9 cellular contexts compared by ENCODE assay signal in genomic region chr10:75043256-75044121, GRCh38.
DNase-seq lines count a peak whose midpoint lies in the region; ATAC-seq and TF ChIP-seq lines count a peak whose summit lies in the region.
"Had no signal": no experiment of that assay in that cellular context is flagged by ENCODE, and none has a peak within 500 bp of the region (broad histone marks: within the 10 kb centered on the region; RNA-seq: fewer than 3 reads in every experiment).

No MANE protein-coding gene starts in this region.

- no peaks in the 10 kb centered on the region for H4K20me1 ChIP-seq in neural progenitor cell (ENCODE audit: low read depth)

- no peaks in the 10 kb centered on the region for H3K27me3 ChIP-seq in right cardiac atrium (ENCODE audit: control insufficient read depth, insufficient read depth)
- H3K27me3 ChIP-seq in neural progenitor cell = peaks cover 6% of the 10 kb centered on the region
- H3K27me3 ChIP-seq: body of pancreas had no signal

- H3K36me3 Mint-ChIP-seq in activated naive CD8-positive, alpha-beta T cell treated with anti-CD3 and anti-CD28 coated beads, Interleukin-2, amount 10 ng/mL, durations not matched to agents 7 days and 5 days = no peaks in the 10 kb centered on the region
- H3K36me3 Mint-ChIP-seq in neural progenitor cell = no peaks in the 10 kb centered on the region

- no peaks in the 10 kb centered on the region for H3K79me2 ChIP-seq in neural progenitor cell (ENCODE audit: low read depth)

- H3K4me1 ChIP-seq in right cardiac atrium (ENCODE audit: control insufficient read depth, insufficient read depth, low read length) (peaks cover 4% of the 10 kb centered on the region), neural progenitor cell (no peaks in the 10 kb centered on the region)

- no peak overlapping the region for H3K4me2 ChIP-seq in neural progenitor cell

- no peak for TF ChIP-seq CTCF in neural progenitor cell (IDR thresholded peaks at IDR 0.05)
- TF ChIP-seq CTCF in GM13977 (IDR thresholded peaks at IDR 0.05; ENCODE audit: extremely low read depth, insufficient read depth, missing control alignments) = no peak

- peaks cover 10% of the 10 kb centered on the region for H3K4me1 Mint-ChIP-seq in activated naive CD8-positive, alpha-beta T cell treated with anti-CD3 and anti-CD28 coated beads, Interleukin-2, amount 10 ng/mL, durations not matched to agents 7 days and 5 days
- H3K4me1 Mint-ChIP-seq in neural progenitor cell = peaks cover 7% of the 10 kb centered on the region

- no peak overlapping the region for H2AFZ ChIP-seq in neural progenitor cell (replicated peaks)

- POLR2A ChIA-PET in activated naive CD8-positive, alpha-beta T cell treated with anti-CD3 and anti-CD28 coated beads, Interleukin-2, amount 10 ng/mL, durations not matched to agents 7 days and 5 days (lab: Charles Lee) = interaction anchor here (1.1 kb wide), 1 partner anchor 9 kb away, joined by 3 read pairs; no protein-coding TSS in a partner anchor

- no peak overlapping the region for H3K9ac ChIP-seq in neural progenitor cell

- no peak overlapping the region for H3K4me3 ChIP-seq in right cardiac atrium (ENCODE audit: low read length)
- H3K4me3 ChIP-seq in neural progenitor cell = no peak overlapping the region
- H3K4me3 ChIP-seq: body of pancreas had no signal

- H3K9me3 ChIP-seq in right cardiac atrium (ENCODE audit: control insufficient read depth, low read length) = no peaks in the 10 kb centered on the region
- no peaks in the 10 kb centered on the region for H3K9me3 ChIP-seq in neural progenitor cell (ENCODE audit: low read depth)
- H3K9me3 ChIP-seq: body of pancreas had no signal

- in situ Hi-C loops in GM13977 (cut with MboI; ENCODE audit: low pct_unique_long_range_greater_than_20kb, low sequenced_read_pairs, unreplicated experiment) = no loop called here

- H3F3A ChIP-seq in neural progenitor cell (ENCODE audit: low read depth) = no peaks in the 10 kb centered on the region

- DNase-seq in right cardiac atrium (peak in 1 of 3 donors; percentile 66), left ventricle myocardium superior (no peak), neural progenitor cell (ENCODE audit: low spot score) (peak; percentile 4), GM13977 (ENCODE audit: low spot score) (no peak), glomerular visceral epithelial cell (ENCODE audit: extremely low spot score) (no peak), midbrain (lab: John Stamatoyannopoulos, UW) (no peak), retina (no peak)
- DNase-seq in activated naive CD8-positive, alpha-beta T cell treated with anti-CD3 and anti-CD28 coated beads, Interleukin-2, amount 10 ng/mL, durations not matched to agents 7 days and 5 days = peak; percentile 50
- DNase-seq: body of pancreas had no signal

- ATAC-seq in right cardiac atrium (peak; percentile 41 to 80), left ventricle myocardium superior (no peak)
- ATAC-seq in activated naive CD8-positive, alpha-beta T cell treated with anti-CD3 and anti-CD28 coated beads, Interleukin-2, amount 10 ng/mL, durations not matched to agents 7 days and 5 days (ENCODE audit: low read depth) = peak; percentile 65
- ATAC-seq: body of pancreas had no signal

- H3K27ac Mint-ChIP-seq in activated naive CD8-positive, alpha-beta T cell treated with anti-CD3 and anti-CD28 coated beads, Interleukin-2, amount 10 ng/mL, durations not matched to agents 7 days and 5 days = no peak overlapping the region
- H3K27ac Mint-ChIP-seq in neural progenitor cell = no peak overlapping the region

- H3K36me3 ChIP-seq in neural progenitor cell = no peaks in the 10 kb centered on the region

- H3K9me3 Mint-ChIP-seq in activated naive CD8-positive, alpha-beta T cell treated with anti-CD3 and anti-CD28 coated beads, Interleukin-2, amount 10 ng/mL, durations not matched to agents 7 days and 5 days = no peaks in the 10 kb centered on the region
- no peaks in the 10 kb centered on the region for H3K9me3 Mint-ChIP-seq in neural progenitor cell

- peak overlapping the region; percentile 53 for H3K4me3 Mint-ChIP-seq in activated naive CD8-positive, alpha-beta T cell treated with anti-CD3 and anti-CD28 coated beads, Interleukin-2, amount 10 ng/mL, durations not matched to agents 7 days and 5 days
- H3K4me3 Mint-ChIP-seq in neural progenitor cell = no peak overlapping the region

- intact Hi-C loops in right cardiac atrium (cut with DNase I) (no loop called here), left ventricle myocardium superior (cut with micrococcal nuclease) (no loop called here)

- H3K27ac ChIP-seq in right cardiac atrium (ENCODE audit: low read length) (no peak overlapping the region), neural progenitor cell (no peak overlapping the region)
- H3K27ac ChIP-seq: body of pancreas had no signal

- H3K27me3 Mint-ChIP-seq in activated naive CD8-positive, alpha-beta T cell treated with anti-CD3 and anti-CD28 coated beads, Interleukin-2, amount 10 ng/mL, durations not matched to agents 7 days and 5 days = no peaks in the 10 kb centered on the region
- H3K27me3 Mint-ChIP-seq in neural progenitor cell (ENCODE audit: insufficient read depth, low read depth) = no peaks in the 10 kb centered on the region

- 37% methylated on average over 68 of the region's 68 CpGs for WGBS in right cardiac atrium

Comparison
In these comparisons a context has a peak if more than half of its experiments do, and no peak if none do; other contexts are left out.
1. DNase-seq: peak in activated naive CD8-positive, alpha-beta T cell treated with anti-CD3 and anti-CD28 coated beads, Interleukin-2, amount 10 ng/mL, durations not matched to agents 7 days and 5 days (single experiment) and neural progenitor cell (single experiment); none in left ventricle myocardium superior (single experiment), GM13977 (single experiment), glomerular visceral epithelial cell (single experiment), midbrain (single experiment) and retina (single experiment).